Comparison of ENCODE assay signal across 1 cellular context in genomic region chr5:150672237-150672883, GRCh38.
TF ChIP-seq lines count a peak whose summit lies in the region.

No MANE protein-coding gene starts in this region.

TF ChIP-seq in IMR-90, 13 proteins besides CTCF, POLR2A, EP300 and RAD21:
- no peak for TF ChIP-seq NFE2L2 (IDR thresholded peaks at IDR 0.05; ENCODE audit: low read depth, low read length)
- no peak for TF ChIP-seq BHLHE40 (IDR thresholded peaks at IDR 0.05; ENCODE audit: low read depth, low read length)
- TF ChIP-seq FOS (IDR thresholded peaks at IDR 0.05; ENCODE audit: low read depth, low read length), result no peak
- TF ChIP-seq MAZ (IDR thresholded peaks at IDR 0.05; ENCODE audit: borderline replicate concordance, low read depth, low read length), result no peak
- no peak for TF ChIP-seq SMC3 (IDR thresholded peaks at IDR 0.05; ENCODE audit: low read depth, low read length)
- no peak for TF ChIP-seq RCOR1 (IDR thresholded peaks at IDR 0.05; ENCODE audit: insufficient replicate concordance, low read length)
- no peak for TF ChIP-seq MXI1 (IDR thresholded peaks at IDR 0.05; ENCODE audit: borderline replicate concordance, low read depth, low read length)
- TF ChIP-seq ELK1 (IDR thresholded peaks at IDR 0.05; ENCODE audit: borderline replicate concordance, low read depth, low read length), result no peak
- TF ChIP-seq USF2 (IDR thresholded peaks at IDR 0.05; ENCODE audit: low read depth, low read length), result no peak
- no peak for TF ChIP-seq CHD1 (IDR thresholded peaks at IDR 0.05; ENCODE audit: low read depth, low read length)
- no peak for TF ChIP-seq RFX5 (IDR thresholded peaks at IDR 0.05; ENCODE audit: low read depth, low read length)
- TF ChIP-seq MAFK (IDR thresholded peaks at IDR 0.05; ENCODE audit: low read depth, low read length), result no peak
